13 cellular contexts compared by ENCODE assay signal in the genomic region with DNA sequence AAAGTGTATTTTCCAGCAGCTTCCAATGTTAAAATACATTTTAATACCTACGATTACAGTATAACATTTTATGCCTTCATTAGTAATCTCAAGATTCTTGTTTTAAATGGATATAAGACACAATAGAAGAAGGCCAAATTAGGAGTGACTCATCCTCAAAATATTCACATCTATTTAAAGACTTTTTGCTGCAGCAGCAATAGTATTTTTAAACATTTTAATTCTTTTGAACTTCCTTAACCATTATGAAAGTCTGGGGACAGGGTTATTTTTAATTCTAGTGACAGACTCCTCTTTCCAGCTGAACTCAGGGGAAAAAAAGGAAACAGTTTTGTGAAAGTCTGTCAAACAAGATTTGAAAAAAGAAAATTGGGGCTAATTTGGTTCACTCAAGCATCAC.
A peak's percentile ranks its signal among the peaks of the same experiment; 100 is the strongest.
DNase-seq lines count a peak whose midpoint lies in the region; ATAC-seq and TF ChIP-seq lines count a peak whose summit lies in the region.
"Had no signal": no experiment of that assay in that cellular context is flagged by ENCODE, and none has a peak within 500 bp of the region (broad histone marks: within the 10 kb centered on the region; RNA-seq: fewer than 3 reads in every experiment).

No MANE protein-coding gene starts in this region.

- no peak for TF ChIP-seq POLR2A in esophagus squamous epithelium (IDR thresholded peaks at IDR 0.05)

- peak; percentile 54 for DNase-seq in ELR (ENCODE audit: low read depth)
- peak; percentile 52 for DNase-seq in NCI-H69 (lab: John Stamatoyannopoulos, UW)
- DNase-seq in epithelial cell of esophagus (ENCODE audit: low read depth) = peak; percentile 22
- no peak for DNase-seq in psoas muscle
- no peak for DNase-seq in iPS-NIHi7 (ENCODE audit: extremely low spot score)
- no peak for DNase-seq in esophagus squamous epithelium (lab: John Stamatoyannopoulos, UW)
- DNase-seq in T-helper 9 cell = no peak
- DNase-seq in stimulated activated CD8-positive, alpha-beta memory T cell treated with anti-CD3 and anti-CD28 coated beads, Interleukin-4, amount 100 ng/mL, for 48 hours = no peak
- DNase-seq: activated CD4-positive, alpha-beta T cell treated with anti-CD3 and anti-CD28 coated beads, Interleukin-2, amount 50 U/mL, for 4 hours; amniotic stem cell; foreskin fibroblast; upper lobe of right lung had no signal

- TF ChIP-seq CTCF in epithelial cell of esophagus (IDR thresholded peaks at IDR 0.05; ENCODE audit: insufficient read depth, low read depth, low read length, missing control alignments) (no peak), psoas muscle (IDR thresholded peaks at IDR 0.05) (no peak), esophagus squamous epithelium (IDR thresholded peaks at IDR 0.05) (no peak)

- no peak overlapping the region for H3K4me3 ChIP-seq in epithelial cell of esophagus (ENCODE audit: low read length)
- H3K4me3 ChIP-seq in psoas muscle = peak overlapping the region; percentile 19
- H3K4me3 ChIP-seq in esophagus squamous epithelium = no peak overlapping the region
- H3K4me3 ChIP-seq: mucosa of descending colon, upper lobe of right lung had no signal

- H3K36me3 ChIP-seq in psoas muscle (ENCODE audit: insufficient read depth in 1 of 2, low read depth in 1 of 2) = no peaks in the 10 kb centered on the region
- H3K36me3 ChIP-seq in esophagus squamous epithelium = no peaks in the 10 kb centered on the region
- H3K36me3 ChIP-seq: upper lobe of right lung had no signal

- H3K9me3 ChIP-seq in psoas muscle = no peaks in the 10 kb centered on the region
- no peaks in the 10 kb centered on the region for H3K9me3 ChIP-seq in esophagus squamous epithelium
- H3K9me3 ChIP-seq: mucosa of descending colon, upper lobe of right lung had no signal

- intact Hi-C loops in psoas muscle (cut with DNase I) (no loop called here), esophagus squamous epithelium (cut with DNase I) (no loop called here)

- peaks cover 19% of the 10 kb centered on the region for H3K4me1 ChIP-seq in psoas muscle
- H3K4me1 ChIP-seq in esophagus squamous epithelium = peaks cover 0 to 10% (median 0%) of the 10 kb centered on the region in 3 donors

- H3K27ac ChIP-seq in psoas muscle (peak overlapping the region; percentile 54), esophagus squamous epithelium (no peak overlapping the region)
- H3K27ac ChIP-seq: upper lobe of right lung had no signal

- peak; percentile 40 to 80 (median 54) for ATAC-seq in psoas muscle
- ATAC-seq: upper lobe of right lung had no signal

- WGBS in psoas muscle, 3 donors = 22 to 24% (median 24%) methylated on average over 1 of the region's 1 CpG
- 18 to 28% methylated on average over 1 of the region's 1 CpG for WGBS in esophagus squamous epithelium, 2 donors

- H3K27me3 ChIP-seq in psoas muscle (ENCODE audit: insufficient read depth in 3 of 3, low read length in 2 of 3) = no peaks in the 10 kb centered on the region
- H3K27me3 ChIP-seq in esophagus squamous epithelium = no peaks in the 10 kb centered on the region
- H3K27me3 ChIP-seq: upper lobe of right lung had no signal

Comparison
In these comparisons a context has a peak if more than half of its experiments do, and no peak if none do; other contexts are left out.
1. DNase-seq: peak in ELR (single experiment), NCI-H69 (single experiment) and epithelial cell of esophagus (single experiment); none in psoas muscle (0 of 2), iPS-NIHi7 (single experiment), esophagus squamous epithelium (single experiment), T-helper 9 cell (single experiment) and stimulated activated CD8-positive, alpha-beta memory T cell treated with anti-CD3 and anti-CD28 coated beads, Interleukin-4, amount 100 ng/mL, for 48 hours (single experiment).